Comparison of ENCODE assay signal across 10 cellular contexts in genomic region chr1:212030936-212031528, GRCh38. TPM values are rescaled to one million over a fixed set of nuclear protein-coding genes. Genes with fewer than 3 reads are reported as not detected.
DNase-seq lines count a peak whose midpoint lies in the region; ATAC-seq and TF ChIP-seq lines count a peak whose summit lies in the region.
"Had no signal": no experiment of that assay in that cellular context is flagged by ENCODE, and none has a peak within 500 bp of the region (broad histone marks: within the 10 kb centered on the region; RNA-seq: fewer than 3 reads in every experiment).

No MANE protein-coding gene starts in this region.

- H3K9me3 Mint-ChIP-seq in osteocyte (ENCODE audit: unreplicated experiment) = no peaks in the 10 kb centered on the region
- H3K9me3 Mint-ChIP-seq: immature natural killer cell had no signal

- no peak for ATAC-seq in GM19328 (IDR thresholded peaks at IDR 0.05; ENCODE audit: unreplicated experiment)

- no peaks in the 10 kb centered on the region for H3K27me3 ChIP-seq in brain microvascular endothelial cell (replicated peaks)

- no peak overlapping the region for H3K4me3 ChIP-seq in brain microvascular endothelial cell (ENCODE audit: low read depth, low read length)

- H3K36me3 ChIP-seq in brain microvascular endothelial cell (replicated peaks) = no peaks in the 10 kb centered on the region

- intact Hi-C loops in cardiac septum (cut with DNase I) = loop anchor here (10.0 kb wide), 1 partner anchor 584 kb away; no protein-coding TSS in a partner anchor

- peaks cover 4% of the 10 kb centered on the region for H3K36me3 Mint-ChIP-seq in osteocyte (ENCODE audit: unreplicated experiment)

- in situ Hi-C loops in brain microvascular endothelial cell (cut with HindIII; ENCODE audit: low pct_ligation_motif_present, low sequenced_read_pairs) = no loop called here

- TF ChIP-seq CTCF in brain microvascular endothelial cell (IDR thresholded peaks at IDR 0.05; ENCODE audit: low read depth, low read length, missing control alignments) (no peak), osteocyte (IDR thresholded peaks at IDR 0.05) (no peak)

- H3K4me1 Mint-ChIP-seq in osteocyte (ENCODE audit: unreplicated experiment) = peaks cover 43% of the 10 kb centered on the region

- no peak overlapping the region for H3K4me3 Mint-ChIP-seq in osteocyte (ENCODE audit: unreplicated experiment)
- H3K4me3 Mint-ChIP-seq: immature natural killer cell had no signal

- peak overlapping the region; percentile 87 for H3K27ac Mint-ChIP-seq in osteocyte (ENCODE audit: unreplicated experiment)
- H3K27ac Mint-ChIP-seq: immature natural killer cell had no signal

- DNase-seq in DMS 273 (lab: John Stamatoyannopoulos, UW; ENCODE audit: unreplicated experiment) (peak; percentile 10), DMS 273 treated with DMSO at 0.1 percent for 48 hours (lab: John Stamatoyannopoulos, UW) (no peak), MV-4-11 (lab: John Stamatoyannopoulos, UW) (peak; percentile 48), brain microvascular endothelial cell (peak; percentile 84), osteocyte (ENCODE audit: extremely low spot score, unreplicated experiment) (no peak), OCI-M2 (lab: John Stamatoyannopoulos, UW; ENCODE audit: unreplicated experiment) (no peak), cardiac septum (ENCODE audit: low spot score) (no peak)
- DNase-seq: immature natural killer cell, NCI-H1694 treated with DMSO at 0.1 percent for 48 hours had no signal

- peak overlapping the region; percentile 99 for H3K27ac ChIP-seq in brain microvascular endothelial cell

- no peaks in the 10 kb centered on the region for H3K27me3 Mint-ChIP-seq in osteocyte (ENCODE audit: unreplicated experiment)

RNA-seq across cellular contexts. Expression of gene INTS7, which starts 4.3 kb away (rescaled TPM):
- 17.5 and 18.4 TPM in 2 replicates for total RNA-seq in osteocyte
- total RNA-seq in cardiac septum = 8.4 TPM

RNA-seq across cellular contexts. Expression of gene DTL, which starts 4.5 kb away (rescaled TPM):
- total RNA-seq in osteocyte (5.7 and 6.7 TPM in 2 replicates), cardiac septum (0.48 TPM)

Comparison
In these comparisons a context has a peak if more than half of its experiments do, and no peak if none do; other contexts are left out.
1. DNase-seq: peak in DMS 273 (single experiment), MV-4-11 (single experiment) and brain microvascular endothelial cell (single experiment); none in DMS 273 treated with DMSO at 0.1 percent for 48 hours (single experiment), osteocyte (single experiment), OCI-M2 (single experiment) and cardiac septum (single experiment).